ENCODE assay signal across 1 cellular context in the genomic region with DNA sequence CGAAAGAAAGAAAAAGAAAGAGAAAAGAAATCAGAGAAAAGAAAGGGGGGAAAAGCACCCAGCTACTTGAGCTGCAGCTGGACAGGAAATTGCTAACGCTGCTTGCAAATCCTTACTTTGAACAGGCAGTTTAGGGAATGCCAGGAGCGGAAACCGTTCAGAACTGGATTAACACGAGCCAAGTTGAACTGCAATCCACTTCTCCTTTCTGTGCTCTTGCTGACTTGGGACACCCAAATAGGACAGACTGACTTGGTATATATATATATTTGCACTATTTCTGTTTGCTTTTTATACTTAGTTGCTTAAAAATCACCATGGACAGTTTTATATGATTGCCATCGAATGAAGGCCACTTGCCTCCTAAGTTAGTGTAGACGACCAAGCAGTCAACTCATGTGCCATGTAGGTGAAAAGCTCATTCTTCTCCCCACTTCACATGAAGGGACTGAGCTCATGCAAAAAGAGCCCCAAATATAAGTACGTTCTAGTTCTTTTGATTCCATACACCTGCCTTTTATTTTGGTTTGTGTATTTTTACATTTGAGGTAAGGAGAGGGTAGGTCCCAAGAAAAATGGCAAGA.
TF ChIP-seq lines count a peak whose summit lies in the region.

No MANE protein-coding gene starts in this region.

TF ChIP-seq in neural cell, 6 proteins besides CTCF, POLR2A, EP300 and RAD21:
- TF ChIP-seq, protein P1, sequence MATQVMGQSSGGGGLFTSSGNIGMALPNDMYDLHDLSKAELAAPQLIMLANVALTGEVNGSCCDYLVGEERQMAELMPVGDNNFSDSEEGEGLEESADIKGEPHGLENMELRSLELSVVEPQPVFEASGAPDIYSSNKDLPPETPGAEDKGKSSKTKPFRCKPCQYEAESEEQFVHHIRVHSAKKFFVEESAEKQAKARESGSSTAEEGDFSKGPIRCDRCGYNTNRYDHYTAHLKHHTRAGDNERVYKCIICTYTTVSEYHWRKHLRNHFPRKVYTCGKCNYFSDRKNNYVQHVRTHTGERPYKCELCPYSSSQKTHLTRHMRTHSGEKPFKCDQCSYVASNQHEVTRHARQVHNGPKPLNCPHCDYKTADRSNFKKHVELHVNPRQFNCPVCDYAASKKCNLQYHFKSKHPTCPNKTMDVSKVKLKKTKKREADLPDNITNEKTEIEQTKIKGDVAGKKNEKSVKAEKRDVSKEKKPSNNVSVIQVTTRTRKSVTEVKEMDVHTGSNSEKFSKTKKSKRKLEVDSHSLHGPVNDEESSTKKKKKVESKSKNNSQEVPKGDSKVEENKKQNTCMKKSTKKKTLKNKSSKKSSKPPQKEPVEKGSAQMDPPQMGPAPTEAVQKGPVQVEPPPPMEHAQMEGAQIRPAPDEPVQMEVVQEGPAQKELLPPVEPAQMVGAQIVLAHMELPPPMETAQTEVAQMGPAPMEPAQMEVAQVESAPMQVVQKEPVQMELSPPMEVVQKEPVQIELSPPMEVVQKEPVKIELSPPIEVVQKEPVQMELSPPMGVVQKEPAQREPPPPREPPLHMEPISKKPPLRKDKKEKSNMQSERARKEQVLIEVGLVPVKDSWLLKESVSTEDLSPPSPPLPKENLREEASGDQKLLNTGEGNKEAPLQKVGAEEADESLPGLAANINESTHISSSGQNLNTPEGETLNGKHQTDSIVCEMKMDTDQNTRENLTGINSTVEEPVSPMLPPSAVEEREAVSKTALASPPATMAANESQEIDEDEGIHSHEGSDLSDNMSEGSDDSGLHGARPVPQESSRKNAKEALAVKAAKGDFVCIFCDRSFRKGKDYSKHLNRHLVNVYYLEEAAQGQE (IDR thresholded peaks at IDR 0.05; ENCODE audit: borderline replicate concordance): no peak
- TF ChIP-seq SMC3 (conservative IDR thresholded peaks at IDR 0.05; ENCODE audit: poor library complexity) (no peak), POLR2AphosphoS5 (IDR thresholded peaks at IDR 0.05) (no peak), EZH2 (IDR thresholded peaks at IDR 0.05; ENCODE audit: borderline replicate concordance, insufficient read depth, low read length, poor library complexity, severe bottlenecking) (no peak), MXI1 (conservative IDR thresholded peaks at IDR 0.05; ENCODE audit: poor library complexity, severe bottlenecking) (no peak)
